ENCODE assay signal across 8 cellular contexts in genomic region chr13:101289764-101290163, GRCh38.
DNase-seq lines count a peak whose midpoint lies in the region; TF ChIP-seq lines count a peak whose summit lies in the region.

No MANE protein-coding gene starts in this region.

- no peak overlapping the region for H3K9ac ChIP-seq in endocrine pancreas (ENCODE audit: control insufficient read depth, insufficient read depth, low read length)

- no peaks in the 10 kb centered on the region for H3K27me3 ChIP-seq in endocrine pancreas (ENCODE audit: control insufficient read depth, insufficient read depth, low read length)

- no peaks in the 10 kb centered on the region for H3K36me3 Mint-ChIP-seq in type B pancreatic cell

- CTCF ChIA-PET in RWPE1 (lab: Yijun Ruan, JAX), result interaction anchor here (0.6 kb wide), 1 partner anchor 1397 kb away, joined by 3 read pairs; no protein-coding TSS in a partner anchor

- H3K27ac ChIP-seq in RWPE1, result no peak overlapping the region

- peaks cover 5% of the 10 kb centered on the region for H3K4me1 Mint-ChIP-seq in type B pancreatic cell (ENCODE audit: unreplicated experiment)

- no peaks in the 10 kb centered on the region for H3K27me3 Mint-ChIP-seq in type B pancreatic cell

- DNase-seq in activated CD4-positive, alpha-beta T cell treated with anti-CD3 and anti-CD28 coated beads for 48 hours, result peak; percentile 9
- no peak for DNase-seq in activated CD4-positive, alpha-beta T cell treated with anti-CD3 and anti-CD28 coated beads for 1 hour
- DNase-seq in NCI-H345 treated with DMSO at 0.1 percent for 48 hours (lab: John Stamatoyannopoulos, UW; ENCODE audit: unreplicated experiment), result peak; percentile 48
- DNase-seq in retinal pigment epithelial cell (ENCODE audit: low read depth), result peak; percentile 46
- DNase-seq in AML-193 (lab: John Stamatoyannopoulos, UW), result no peak
- DNase-seq in type B pancreatic cell (ENCODE audit: extremely low spot score, unreplicated experiment), result no peak
- DNase-seq in RWPE1 (ENCODE audit: low spot score), result no peak

- TF ChIP-seq CTCF in retinal pigment epithelial cell (conservative IDR thresholded peaks at IDR 0.05; ENCODE audit: low read depth, low read length), result no peak
- TF ChIP-seq CTCF in type B pancreatic cell (conservative IDR thresholded peaks at IDR 0.05), result no peak
- no peak for TF ChIP-seq CTCF in RWPE1 (conservative IDR thresholded peaks at IDR 0.05; ENCODE audit: low read depth)

- H3K4me3 Mint-ChIP-seq in type B pancreatic cell, result no peak overlapping the region

- H3K4me1 ChIP-seq in endocrine pancreas (ENCODE audit: control insufficient read depth, insufficient read depth, low read length), result peaks cover 9% of the 10 kb centered on the region

- H3K27ac Mint-ChIP-seq in type B pancreatic cell, result no peak overlapping the region

- peak overlapping the region; percentile 72 for H3K4me3 ChIP-seq in endocrine pancreas (ENCODE audit: control insufficient read depth, insufficient read depth, low read length)
- no peak overlapping the region for H3K4me3 ChIP-seq in retinal pigment epithelial cell (ENCODE audit: low read length)

- H3K9me3 ChIP-seq in endocrine pancreas (ENCODE audit: control insufficient read depth, low read length), result no peaks in the 10 kb centered on the region

- no peaks in the 10 kb centered on the region for H3K9me3 Mint-ChIP-seq in type B pancreatic cell

- POLR2A ChIA-PET in RWPE1 (lab: Yijun Ruan, JAX; ENCODE audit: low non-redundant PET), result no interaction called here

- H3K36me3 ChIP-seq in endocrine pancreas (ENCODE audit: control insufficient read depth, insufficient read depth, low read length), result no peaks in the 10 kb centered on the region

Comparison
In these comparisons a context has a peak if more than half of its experiments do, and no peak if none do; other contexts are left out.
1. DNase-seq: peak in activated CD4-positive, alpha-beta T cell treated with anti-CD3 and anti-CD28 coated beads for 48 hours (single experiment), NCI-H345 treated with DMSO at 0.1 percent for 48 hours (single experiment) and retinal pigment epithelial cell (single experiment); none in activated CD4-positive, alpha-beta T cell treated with anti-CD3 and anti-CD28 coated beads for 1 hour (single experiment), AML-193 (0 of 2), type B pancreatic cell (single experiment) and RWPE1 (single experiment).